Comparison of ENCODE assay signal across 26 cellular contexts in the genomic region with DNA sequence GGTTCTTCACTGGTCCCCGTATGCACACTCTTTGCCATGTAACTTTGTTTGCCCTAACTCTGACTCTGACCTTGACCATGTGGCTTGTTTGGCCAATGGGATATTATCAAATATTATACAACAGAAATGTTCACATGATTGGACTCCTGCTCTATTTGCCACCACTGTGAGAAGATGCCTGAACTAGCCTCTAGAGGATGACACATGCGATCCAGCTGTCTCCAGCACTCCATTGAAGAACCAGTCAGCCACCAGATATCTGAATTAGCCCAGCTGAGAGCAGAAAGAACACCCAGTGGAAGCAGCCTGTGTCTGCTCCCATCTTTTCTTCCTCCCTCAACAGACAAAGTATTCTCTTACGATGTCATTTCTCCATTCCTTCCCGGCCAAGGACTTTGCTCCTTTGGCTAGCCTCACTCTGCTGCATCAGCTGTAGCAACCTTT.
"Had no signal": no experiment of that assay in that cellular context is flagged by ENCODE, and none has a peak within 500 bp of the region (broad histone marks: within the 10 kb centered on the region; RNA-seq: fewer than 3 reads in every experiment).

No MANE protein-coding gene starts in this region.

- H3K4me1 ChIP-seq: pancreas, psoas muscle, spleen, testis, transverse colon had no signal

- H3K27ac ChIP-seq: brain microvascular endothelial cell, pancreas, psoas muscle, spleen, testis, transverse colon had no signal

- H3K27me3 Mint-ChIP-seq: activated CD4-positive, alpha-beta memory T cell treated with anti-CD3 and anti-CD28 coated beads for 36 hours; activated naive CD4-positive, alpha-beta T cell treated with anti-CD3 and anti-CD28 coated beads, Interleukin-2, amount 10 ng/mL, durations not matched to agents 7 days and 5 days; T-helper 17 cell had no signal

- ATAC-seq: effector memory CD8-positive, alpha-beta T cell; left ventricle myocardium superior; naive thymus-derived CD4-positive, alpha-beta T cell; psoas muscle; T-helper 17 cell had no signal

- H3K27me3 ChIP-seq: brain microvascular endothelial cell, pancreas, spleen, testis, transverse colon had no signal

- DNase-seq: activated CD4-positive, alpha-beta memory T cell treated with anti-CD3 and anti-CD28 coated beads for 36 hours; activated CD4-positive, alpha-beta T cell treated with anti-CD3 and anti-CD28 coated beads, Interleukin-2, amount 10 ng/mL, durations not matched to agents 24 days and 14 days; activated CD4-positive, CD25-positive, alpha-beta regulatory T cell treated with anti-CD3 and anti-CD28 coated beads, Interleukin-2, amount 50 U/mL, for 72 hours; activated CD8-positive, alpha-beta memory T cell treated with anti-CD3 and anti-CD28 coated beads, Interleukin-2, amount 50 U/mL, for 4 hours; activated effector memory CD4-positive, alpha-beta T cell treated with anti-CD3 and anti-CD28 coated beads, Interleukin-2, amount 50 U/mL, for 16 hours; activated naive CD4-positive, alpha-beta T cell treated with anti-CD3 and anti-CD28 coated beads, Interleukin-2, amount 10 ng/mL, durations not matched to agents 7 days and 5 days; activated T-cell treated with anti-CD3 and anti-CD28 coated beads, Interleukin-2, amount 50 U/mL, for 1 hour; amniotic stem cell; brain microvascular endothelial cell; caudate nucleus; cortex of kidney; effector memory CD8-positive, alpha-beta T cell; glutamatergic neuron; islet precursor cell; left ventricle myocardium superior; mammary epithelial cell; naive thymus-derived CD4-positive, alpha-beta T cell; nucleus accumbens; pancreas; psoas muscle; spleen; stimulated activated naive CD4-positive, alpha-beta T cell treated with Interleukin-2 at 50 U/mL for 16 hours; T-helper 17 cell; testis; transverse colon had no signal

- H3K4me1 Mint-ChIP-seq: activated CD4-positive, alpha-beta T cell treated with anti-CD3 and anti-CD28 coated beads, Interleukin-2, amount 10 ng/mL, durations not matched to agents 24 days and 14 days; activated naive CD4-positive, alpha-beta T cell treated with anti-CD3 and anti-CD28 coated beads, Interleukin-2, amount 10 ng/mL, durations not matched to agents 7 days and 5 days; naive thymus-derived CD4-positive, alpha-beta T cell; T-helper 17 cell had no signal

- H3K4me3 Mint-ChIP-seq: activated CD4-positive, alpha-beta memory T cell treated with anti-CD3 and anti-CD28 coated beads for 36 hours; activated CD4-positive, alpha-beta T cell treated with anti-CD3 and anti-CD28 coated beads, Interleukin-2, amount 10 ng/mL, durations not matched to agents 24 days and 14 days; activated naive CD4-positive, alpha-beta T cell treated with anti-CD3 and anti-CD28 coated beads, Interleukin-2, amount 10 ng/mL, durations not matched to agents 7 days and 5 days; activated T-helper 1 cell treated with anti-CD3 and anti-CD28 coated beads, Interleukin-12 subunit alpha, Interleukin-12 subunit beta, Interleukin-2, Interleukin-4 antibody, amounts not matched to agents 30 ng/mL and 10 ng/mL and 1 ng/mL, durations not matched to agents 14 hours and 24 hours and 36 hours; effector memory CD8-positive, alpha-beta T cell; naive thymus-derived CD4-positive, alpha-beta T cell; T-helper 17 cell had no signal

- H3K9me3 Mint-ChIP-seq: activated CD4-positive, alpha-beta memory T cell treated with anti-CD3 and anti-CD28 coated beads for 36 hours; activated CD4-positive, alpha-beta T cell treated with anti-CD3 and anti-CD28 coated beads, Interleukin-2, amount 10 ng/mL, durations not matched to agents 24 days and 14 days; activated naive CD4-positive, alpha-beta T cell treated with anti-CD3 and anti-CD28 coated beads, Interleukin-2, amount 10 ng/mL, durations not matched to agents 7 days and 5 days; activated T-helper 1 cell treated with anti-CD3 and anti-CD28 coated beads, Interleukin-12 subunit alpha, Interleukin-12 subunit beta, Interleukin-2, Interleukin-4 antibody, amounts not matched to agents 30 ng/mL and 10 ng/mL and 1 ng/mL, durations not matched to agents 14 hours and 24 hours and 36 hours had no signal

- H3K27ac Mint-ChIP-seq: activated CD4-positive, alpha-beta memory T cell treated with anti-CD3 and anti-CD28 coated beads for 36 hours; activated CD4-positive, alpha-beta T cell treated with anti-CD3 and anti-CD28 coated beads, Interleukin-2, amount 10 ng/mL, durations not matched to agents 24 days and 14 days; activated naive CD4-positive, alpha-beta T cell treated with anti-CD3 and anti-CD28 coated beads, Interleukin-2, amount 10 ng/mL, durations not matched to agents 7 days and 5 days; activated T-helper 1 cell treated with anti-CD3 and anti-CD28 coated beads, Interleukin-12 subunit alpha, Interleukin-12 subunit beta, Interleukin-2, Interleukin-4 antibody, amounts not matched to agents 30 ng/mL and 10 ng/mL and 1 ng/mL, durations not matched to agents 14 hours and 24 hours and 36 hours; naive thymus-derived CD4-positive, alpha-beta T cell; T-helper 17 cell had no signal

- H3K36me3 Mint-ChIP-seq: activated CD4-positive, alpha-beta memory T cell treated with anti-CD3 and anti-CD28 coated beads for 36 hours; activated naive CD4-positive, alpha-beta T cell treated with anti-CD3 and anti-CD28 coated beads, Interleukin-2, amount 10 ng/mL, durations not matched to agents 7 days and 5 days; naive thymus-derived CD4-positive, alpha-beta T cell had no signal

- H3K36me3 ChIP-seq: brain microvascular endothelial cell, pancreas, spleen, transverse colon had no signal

- H3K4me3 ChIP-seq: pancreas, psoas muscle, spleen, testis, transverse colon had no signal

- H3K9me3 ChIP-seq: pancreas, psoas muscle, testis, transverse colon had no signal
